Comparison of ENCODE assay signal across 7 cellular contexts in the genomic region with DNA sequence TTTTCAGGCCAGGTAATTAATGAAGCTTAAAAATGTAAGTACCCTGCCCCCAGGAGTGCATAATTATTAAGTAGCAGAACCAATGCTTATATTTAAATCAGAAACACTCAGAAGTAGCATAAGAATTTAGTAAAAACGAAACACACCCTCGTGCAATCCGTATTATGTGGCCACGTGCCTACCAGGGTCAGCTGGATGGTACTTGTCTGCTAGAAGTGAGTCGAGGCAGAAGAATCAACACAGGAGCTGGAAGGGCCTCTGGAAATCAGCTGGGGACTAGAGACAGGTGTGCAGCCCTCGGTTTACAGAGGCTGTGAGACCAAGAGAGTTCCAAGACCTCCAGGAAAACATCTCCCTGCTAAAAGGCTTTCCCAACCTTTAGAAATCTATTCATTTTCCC. TPM values are rescaled to one million over a fixed set of nuclear protein-coding genes. Genes with fewer than 3 reads are reported as not detected.
DNase-seq lines count a peak whose midpoint lies in the region; ATAC-seq, FAIRE-seq and TF ChIP-seq lines count a peak whose summit lies in the region.

No MANE protein-coding gene starts in this region.

- no peaks in the 10 kb centered on the region for H3K36me3 Mint-ChIP-seq in activated T-helper 17 cell treated with anti-CD3 and anti-CD28 coated beads, Interleukin-2, amount 50 U/mL, for 72 hours (ENCODE audit: low read depth)
- no peaks in the 10 kb centered on the region for H3K36me3 Mint-ChIP-seq in stimulated activated effector memory CD8-positive, alpha-beta T cell treated with anti-CD3 and anti-CD28 coated beads, Interleukin-12 subunit alpha, Interleukin-12 subunit beta, amount 100 ng/mL, for 72 hours

- dilution Hi-C loops in keratinocyte (cut with MboI; ENCODE audit: extremely low pct_ligation_motif_present, low sequenced_read_pairs), result no loop called here

- DNase-seq in keratinocyte (ENCODE audit: low read depth, low spot score) (no peak), GM13976 (ENCODE audit: low spot score) (no peak)
- no peak for DNase-seq in stimulated activated effector memory CD8-positive, alpha-beta T cell treated with anti-CD3 and anti-CD28 coated beads, Interleukin-12 subunit alpha, Interleukin-12 subunit beta, amount 100 ng/mL, for 72 hours (ENCODE audit: low spot score in 2 of 2)

- in situ Hi-C loops in GM13976 (cut with MboI; ENCODE audit: low sequenced_read_pairs, unreplicated experiment), result no loop called here

- H4K20me1 ChIP-seq in KMS-11 (ENCODE audit: insufficient read depth) (no peaks in the 10 kb centered on the region), keratinocyte (ENCODE audit: control insufficient read depth, extremely low read depth, insufficient read depth, low read length) (peaks cover 2% of the 10 kb centered on the region)

- H3K9me3 ChIP-seq in keratinocyte (ENCODE audit: control insufficient read depth, low read depth, low read length), result no peaks in the 10 kb centered on the region

- peak overlapping the region; percentile 41; the same call in 1 of the 2 replicates for H3K27ac ChIP-seq in KMS-11
- H3K27ac ChIP-seq in keratinocyte (ENCODE audit: control insufficient read depth, insufficient read depth, low read length), result no peak overlapping the region

- H3K27me3 Mint-ChIP-seq in activated T-helper 17 cell treated with anti-CD3 and anti-CD28 coated beads, Interleukin-2, amount 50 U/mL, for 72 hours, result peaks cover 67% of the 10 kb centered on the region

- H3K36me3 ChIP-seq in KMS-11 (ENCODE audit: insufficient read depth) (no peaks in the 10 kb centered on the region), keratinocyte (ENCODE audit: control insufficient read depth in 2 of 2, extremely low read depth in 1 of 2, insufficient read depth in 2 of 2, low read length in 2 of 2) (no peaks in the 10 kb centered on the region)

- H2AFZ ChIP-seq in KMS-11 (ENCODE audit: low read depth), result peak overlapping the region; percentile 88
- H2AFZ ChIP-seq in keratinocyte (ENCODE audit: control insufficient read depth, low read length), result no peak overlapping the region

- no peaks in the 10 kb centered on the region for H3K79me2 ChIP-seq in KMS-11 (ENCODE audit: insufficient read depth, low read depth)
- no peaks in the 10 kb centered on the region for H3K79me2 ChIP-seq in keratinocyte (ENCODE audit: control insufficient read depth, insufficient read depth, low read length)

- TF ChIP-seq CTCF in KMS-11 (conservative IDR thresholded peaks at IDR 0.05; ENCODE audit: low read depth, low read length), result no peak
- TF ChIP-seq CTCF in keratinocyte (optimal IDR thresholded peaks at IDR 0.05 in 1 of 3, IDR thresholded peaks at IDR 0.05 in 1 of 3, conservative IDR thresholded peaks at IDR 0.05 in 1 of 3; ENCODE audit: extremely low read depth in 1 of 3, insufficient read depth in 2 of 3, low read length in 3 of 3), result no peak
- no peak for TF ChIP-seq CTCF in GM13976 (IDR thresholded peaks at IDR 0.05; ENCODE audit: borderline replicate concordance, control extremely low read depth, extremely low read depth, insufficient read depth, missing control alignments)

- H3K4me1 ChIP-seq in KMS-11 (ENCODE audit: low read depth, poor library complexity, severe bottlenecking), result peaks cover 20% of the 10 kb centered on the region
- H3K4me1 ChIP-seq in keratinocyte (ENCODE audit: control insufficient read depth, extremely low read depth, insufficient read depth, low read length), result peaks cover 10% of the 10 kb centered on the region

- H3K4me3 ChIP-seq in KMS-11 (IDR thresholded peaks at IDR 0.05; ENCODE audit: insufficient read depth, low read depth, low read length) (peak overlapping the region; percentile 97), keratinocyte (ENCODE audit: control insufficient read depth in 2 of 3, extremely low read depth in 1 of 3, insufficient read depth in 2 of 3, low read depth in 1 of 3, low read length in 3 of 3) (peak overlapping the region; percentile 44 to 78 (median 47))

- no peak for FAIRE-seq in keratinocyte (lab: Jason Lieb, UNC)

- no peaks in the 10 kb centered on the region for H3K9me3 Mint-ChIP-seq in activated T-helper 17 cell treated with anti-CD3 and anti-CD28 coated beads, Interleukin-2, amount 50 U/mL, for 72 hours
- H3K9me3 Mint-ChIP-seq in stimulated activated effector memory CD8-positive, alpha-beta T cell treated with anti-CD3 and anti-CD28 coated beads, Interleukin-12 subunit alpha, Interleukin-12 subunit beta, amount 100 ng/mL, for 72 hours, result no peaks in the 10 kb centered on the region

- H3K4me1 Mint-ChIP-seq in activated T-helper 17 cell treated with anti-CD3 and anti-CD28 coated beads, Interleukin-2, amount 50 U/mL, for 72 hours, result peaks cover 4% of the 10 kb centered on the region
- H3K4me1 Mint-ChIP-seq in stimulated activated effector memory CD8-positive, alpha-beta T cell treated with anti-CD3 and anti-CD28 coated beads, Interleukin-12 subunit alpha, Interleukin-12 subunit beta, amount 100 ng/mL, for 72 hours, result peaks cover 7% of the 10 kb centered on the region

- ATAC-seq in activated T-helper 17 cell treated with anti-CD3 and anti-CD28 coated beads, Interleukin-2, amount 50 U/mL, for 72 hours (replicated peaks), result no peak
- no peak for ATAC-seq in stimulated activated effector memory CD8-positive, alpha-beta T cell treated with anti-CD3 and anti-CD28 coated beads, Interleukin-12 subunit alpha, Interleukin-12 subunit beta, amount 100 ng/mL, for 72 hours
- ATAC-seq in HG03565 (IDR thresholded peaks at IDR 0.05; ENCODE audit: unreplicated experiment), result no peak
- ATAC-seq in HG03442 (IDR thresholded peaks at IDR 0.05; ENCODE audit: unreplicated experiment), result no peak

- H3K9ac ChIP-seq in KMS-11, result peak overlapping the region; percentile 54
- no peak overlapping the region for H3K9ac ChIP-seq in keratinocyte (ENCODE audit: control insufficient read depth, extremely low read depth, insufficient read depth, low read length)

- no peaks in the 10 kb centered on the region for H3K9me1 ChIP-seq in keratinocyte (ENCODE audit: control insufficient read depth, extremely low read depth, insufficient read depth, low read length)

- H3K27me3 ChIP-seq in KMS-11 (ENCODE audit: insufficient read depth, low read depth) (no peaks in the 10 kb centered on the region), keratinocyte (ENCODE audit: control insufficient read depth, extremely low read depth, insufficient read depth, low read length) (peaks cover 50% of the 10 kb centered on the region)

- H3K4me3 Mint-ChIP-seq in activated T-helper 17 cell treated with anti-CD3 and anti-CD28 coated beads, Interleukin-2, amount 50 U/mL, for 72 hours, result peak overlapping the region; percentile 69
- H3K4me3 Mint-ChIP-seq in stimulated activated effector memory CD8-positive, alpha-beta T cell treated with anti-CD3 and anti-CD28 coated beads, Interleukin-12 subunit alpha, Interleukin-12 subunit beta, amount 100 ng/mL, for 72 hours, result peak overlapping the region; percentile 74

- H3K27ac Mint-ChIP-seq in activated T-helper 17 cell treated with anti-CD3 and anti-CD28 coated beads, Interleukin-2, amount 50 U/mL, for 72 hours, result no peak overlapping the region
- peak overlapping the region; percentile 66 for H3K27ac Mint-ChIP-seq in stimulated activated effector memory CD8-positive, alpha-beta T cell treated with anti-CD3 and anti-CD28 coated beads, Interleukin-12 subunit alpha, Interleukin-12 subunit beta, amount 100 ng/mL, for 72 hours

- H3K4me2 ChIP-seq in KMS-11, result peak overlapping the region; percentile 93
- H3K4me2 ChIP-seq in keratinocyte (ENCODE audit: control insufficient read depth, extremely low read depth, insufficient read depth, low read depth, low read length), result peak overlapping the region; percentile 81

RNA-seq across cellular contexts. Expression of a gene that starts 0.6 kb away (rescaled TPM):
- total RNA-seq in activated T-helper 17 cell treated with anti-CD3 and anti-CD28 coated beads, Interleukin-2, amount 50 U/mL, for 72 hours, result not detected
- polyA plus RNA-seq in keratinocyte, result 0.16 to 0.29 TPM (median 0.28 TPM) in 3 replicates
- polyA plus RNA-seq in keratinocyte (2011; ENCODE audit: low read depth), result not detected
- polyA plus RNA-seq in keratinocyte (2011; cell fraction: cytosol; rRNA removed), result 0.16 TPM in 1 of 2 replicates, not detected in the other
- polyA plus RNA-seq in keratinocyte (2011; cell fraction: nucleus; rRNA removed), result 0.05 and 0.48 TPM in 2 replicates
- 0.39 TPM in 1 of 2 replicates, not detected in the other for polyA plus RNA-seq in keratinocyte (2012; ENCODE audit: low replicate concordance)
- polyA minus RNA-seq in keratinocyte, result 0.10 TPM in 1 of 3 replicates, not detected in the others
- not detected for polyA minus RNA-seq in keratinocyte (2011; cell fraction: cytosol; rRNA and poly(A)+ RNA removed)
- polyA minus RNA-seq in keratinocyte (2011; cell fraction: nucleus; rRNA and poly(A)+ RNA removed), result not detected in 2 replicates

RNA-seq across cellular contexts. Expression of a gene that starts 37.3 kb away (rescaled TPM):
- 10 to 100 TPM in 1 of 2 donors, 1 to 10 TPM in 1; 3.0 to 15.9 TPM for total RNA-seq in activated T-helper 17 cell treated with anti-CD3 and anti-CD28 coated beads, Interleukin-2, amount 50 U/mL, for 72 hours
- polyA plus RNA-seq in keratinocyte, result 47.4 to 78.8 TPM (median 72.2 TPM) in 3 replicates
- polyA plus RNA-seq in keratinocyte (2011; ENCODE audit: low read depth), result 51.2 TPM
- 31.5 and 56.8 TPM in 2 replicates for polyA plus RNA-seq in keratinocyte (2011; cell fraction: cytosol; rRNA removed)
- polyA plus RNA-seq in keratinocyte (2011; cell fraction: nucleus; rRNA removed), result 108 and 110 TPM in 2 replicates
- polyA plus RNA-seq in keratinocyte (2012; ENCODE audit: low replicate concordance), result 43.7 and 74.5 TPM in 2 replicates
- 36.4 to 124 TPM (median 114 TPM) in 3 replicates for polyA minus RNA-seq in keratinocyte
- polyA minus RNA-seq in keratinocyte (2011; cell fraction: cytosol; rRNA and poly(A)+ RNA removed), result 65.6 TPM
- polyA minus RNA-seq in keratinocyte (2011; cell fraction: nucleus; rRNA and poly(A)+ RNA removed), result 95.4 and 181 TPM in 2 replicates

RNA-seq across cellular contexts. Expression of a gene that starts 55.6 kb away (rescaled TPM):
- 1 to 10 TPM; 1.0 to 1.8 TPM for total RNA-seq in activated T-helper 17 cell treated with anti-CD3 and anti-CD28 coated beads, Interleukin-2, amount 50 U/mL, for 72 hours
- 0.41 to 1.6 TPM (median 0.71 TPM) in 3 replicates for polyA plus RNA-seq in keratinocyte
- 1.2 TPM for polyA plus RNA-seq in keratinocyte (2011; ENCODE audit: low read depth)
- 0.29 and 0.51 TPM in 2 replicates for polyA plus RNA-seq in keratinocyte (2011; cell fraction: cytosol; rRNA removed)
- 0.89 and 1.3 TPM in 2 replicates for polyA plus RNA-seq in keratinocyte (2011; cell fraction: nucleus; rRNA removed)
- polyA plus RNA-seq in keratinocyte (2012; ENCODE audit: low replicate concordance), result 1.8 and 2.5 TPM in 2 replicates
- polyA minus RNA-seq in keratinocyte, result 0.13 to 0.69 TPM (median 0.36 TPM) in 3 replicates
- polyA minus RNA-seq in keratinocyte (2011; cell fraction: cytosol; rRNA and poly(A)+ RNA removed), result 0.77 TPM
- polyA minus RNA-seq in keratinocyte (2011; cell fraction: nucleus; rRNA and poly(A)+ RNA removed), result 1.8 and 2.4 TPM in 2 replicates
